In the genomic region with DNA sequence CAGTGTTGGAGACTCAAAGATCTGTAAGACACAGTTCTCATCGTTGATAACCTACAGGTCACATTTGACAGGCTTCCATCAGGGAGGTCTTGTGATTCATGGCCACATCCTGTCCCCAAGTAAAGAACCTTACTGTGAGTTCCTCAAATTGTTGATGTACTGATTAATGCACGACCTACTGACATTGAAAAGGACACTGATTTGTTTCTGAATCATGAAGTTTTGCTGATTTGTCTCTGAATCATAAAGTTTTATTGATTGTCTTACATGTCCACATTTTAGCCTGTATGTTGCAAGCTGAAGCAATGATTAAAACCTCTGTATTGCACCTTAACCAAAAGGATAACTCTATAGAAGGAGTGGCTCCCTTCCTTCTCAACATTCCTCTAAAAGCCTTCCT, we compare ENCODE assay signal across 10 cellular contexts.
DNase-seq lines count a peak whose midpoint lies in the region; ATAC-seq and TF ChIP-seq lines count a peak whose summit lies in the region.
"Had no signal": no experiment of that assay in that cellular context is flagged by ENCODE, and none has a peak within 500 bp of the region (broad histone marks: within the 10 kb centered on the region; RNA-seq: fewer than 3 reads in every experiment).

No MANE protein-coding gene starts in this region.

- H3K36me3 ChIP-seq in DND-41 (ENCODE audit: insufficient read depth, low read length) (no peaks in the 10 kb centered on the region), IMR-90 (ENCODE audit: control insufficient read depth, insufficient read depth, low read length) (no peaks in the 10 kb centered on the region)

- H2BK5ac ChIP-seq in IMR-90 (ENCODE audit: low read depth, low read length, poor library complexity, severe bottlenecking) = no peak overlapping the region

- H4K5ac ChIP-seq in IMR-90 (ENCODE audit: low read depth, low read length) = no peak overlapping the region

- H4K20me1 ChIP-seq in DND-41 (ENCODE audit: insufficient read depth, low read length) (no peaks in the 10 kb centered on the region), IMR-90 (ENCODE audit: insufficient read depth, low read length) (no peaks in the 10 kb centered on the region)

- no peak overlapping the region for H3K4me3 ChIP-seq in DND-41 (ENCODE audit: low read depth in 1 of 2, low read length in 2 of 2)
- no peak overlapping the region for H3K4me3 ChIP-seq in IMR-90 (ENCODE audit: insufficient read depth, low read depth, low read length)

- no peak overlapping the region for H3K9ac ChIP-seq in DND-41 (ENCODE audit: low read depth, low read length)
- no peak overlapping the region for H3K9ac ChIP-seq in IMR-90 (ENCODE audit: low read depth, low read length)

- BruUV-seq in IMR-90 (replicated peaks; lab: Mats Ljungman, UMichigan) = no TSS peak

- no peaks in the 10 kb centered on the region for H3K27me3 Mint-ChIP-seq in activated CD4-positive, alpha-beta memory T cell treated with anti-CD3 and anti-CD28 coated beads for 36 hours
- no peaks in the 10 kb centered on the region for H3K27me3 Mint-ChIP-seq in naive B cell

- no peaks in the 10 kb centered on the region for H3K9me3 Mint-ChIP-seq in activated CD4-positive, alpha-beta memory T cell treated with anti-CD3 and anti-CD28 coated beads for 36 hours
- no peaks in the 10 kb centered on the region for H3K9me3 Mint-ChIP-seq in naive B cell

- CTCF ChIA-PET in IMR-90 (lab: Yijun Ruan, JAX) = interaction anchor here (0.6 kb wide), 1 partner anchor 324 kb away, joined by 4 read pairs; no protein-coding TSS in a partner anchor
- CTCF ChIA-PET in activated CD4-positive, alpha-beta memory T cell treated with anti-CD3 and anti-CD28 coated beads for 36 hours (lab: Charles Lee) = interaction anchor here (1.1 kb wide), 1 partner anchor 22 kb away, joined by 3 read pairs; no protein-coding TSS in a partner anchor

- 0 out of 4 replicates have a peak overlapping the region, but pooled peaks of 1 of the 2 experiments have one; percentile 31 for H4K8ac ChIP-seq in IMR-90 (ENCODE audit: low read depth in 2 of 2, low read length in 2 of 2)

- TF ChIP-seq POLR2A in IMR-90 (IDR thresholded peaks at IDR 0.05; ENCODE audit: low read depth, low read length) = no peak

- intact Hi-C loops in IMR-90 (cut with micrococcal nuclease) = no loop called here
- intact Hi-C loops in activated CD4-positive, alpha-beta memory T cell treated with anti-CD3 and anti-CD28 coated beads for 36 hours (cut with micrococcal nuclease) = loop anchor here (5.0 to 10.0 kb wide), 3 partner anchors 409 to 641 kb away; partner anchors contain the start of gene RUNX1

- peak overlapping the region; percentile 41; the same call in 1 of the 2 replicates for H2BK20ac ChIP-seq in IMR-90 (ENCODE audit: low read depth, low read length)

- H3K27me3 ChIP-seq in DND-41 (ENCODE audit: insufficient read depth, low read length, poor library complexity) = no peaks in the 10 kb centered on the region
- no peaks in the 10 kb centered on the region for H3K27me3 ChIP-seq in IMR-90 (ENCODE audit: control insufficient read depth, insufficient read depth, low read length)

- no peak overlapping the region for H3K4me3 Mint-ChIP-seq in activated CD4-positive, alpha-beta memory T cell treated with anti-CD3 and anti-CD28 coated beads for 36 hours
- peak overlapping the region in 5 of 8 donors; percentile 23 to 80 (median 49) for H3K4me3 Mint-ChIP-seq in naive B cell

- no peak overlapping the region; the same call in 1 of the 2 replicates for H3K56ac ChIP-seq in IMR-90 (ENCODE audit: extremely low read depth, insufficient read depth, low read length)

- DNase-seq in DND-41 (peak; percentile 61), IMR-90 (peak; percentile 54), naive B cell (peak; percentile 61), LoVo (ENCODE audit: low spot score) (no peak), nucleus accumbens (lab: John Stamatoyannopoulos, UW) (no peak), SKM-1 treated with dmso at 0.1 percent for 144 hours (lab: John Stamatoyannopoulos, UW; ENCODE audit: unreplicated experiment) (no peak)
- DNase-seq in activated CD4-positive, alpha-beta memory T cell treated with anti-CD3 and anti-CD28 coated beads for 36 hours = peak; percentile 47
- DNase-seq: NCI-H1092 treated with DMSO at 0.1 percent for 48 hours, NCI-H748 treated with DMSO at 0.1 percent for 48 hours had no signal

- H3K79me2 ChIP-seq in DND-41 (ENCODE audit: insufficient read depth, low read length) = no peaks in the 10 kb centered on the region

- no peaks in the 10 kb centered on the region for H3K36me3 Mint-ChIP-seq in activated CD4-positive, alpha-beta memory T cell treated with anti-CD3 and anti-CD28 coated beads for 36 hours
- no peaks in the 10 kb centered on the region for H3K36me3 Mint-ChIP-seq in naive B cell

- peaks cover 48% of the 10 kb centered on the region for H3K4me1 Mint-ChIP-seq in activated CD4-positive, alpha-beta memory T cell treated with anti-CD3 and anti-CD28 coated beads for 36 hours (ENCODE audit: low read depth)
- peaks cover 41 to 63% (median 47%) of the 10 kb centered on the region in 3 donors for H3K4me1 Mint-ChIP-seq in naive B cell

- H3K14ac ChIP-seq in IMR-90 (replicated peaks; ENCODE audit: low read depth, low read length) = peak overlapping the region; percentile 38

- H2AFZ ChIP-seq in DND-41 (ENCODE audit: low read depth, low read length) (0 out of 2 replicates have a peak overlapping the region, but pooled peaks have one; percentile 1), IMR-90 (replicated peaks; ENCODE audit: low read length, poor library complexity) (no peak overlapping the region)

- H4K91ac ChIP-seq in IMR-90 (ENCODE audit: insufficient read depth, low read depth, low read length) = no peak overlapping the region

- H2AK9ac ChIP-seq in IMR-90 (replicated peaks; ENCODE audit: low read depth, low read length, poor library complexity) = no peak overlapping the region

- peak overlapping the region; percentile 10; the same call in 1 of the 2 replicates for H3K23ac ChIP-seq in IMR-90 (ENCODE audit: low read depth, low read length)

- dilution Hi-C loops in IMR-90 (cut with HindIII; ENCODE audit: low sequenced_read_pairs, unreplicated experiment) = no loop called here

- H3K27ac Mint-ChIP-seq in activated CD4-positive, alpha-beta memory T cell treated with anti-CD3 and anti-CD28 coated beads for 36 hours = no peak overlapping the region
- H3K27ac Mint-ChIP-seq in naive B cell = peak overlapping the region; percentile 92 to 99 (median 98)

- peaks cover 16% of the 10 kb centered on the region for H3K9me1 ChIP-seq in IMR-90 (ENCODE audit: insufficient read depth, low read length)

- peaks cover 92% of the 10 kb centered on the region for H3K4me1 ChIP-seq in DND-41 (ENCODE audit: insufficient read depth, low read length)
- peaks cover 9% of the 10 kb centered on the region for H3K4me1 ChIP-seq in IMR-90 (ENCODE audit: control insufficient read depth, insufficient read depth, low read length)

- H3K4me2 ChIP-seq in DND-41 (ENCODE audit: insufficient read depth, low read length) (no peak overlapping the region), IMR-90 (ENCODE audit: low read depth, low read length) (no peak overlapping the region)

- no peak overlapping the region for H3K18ac ChIP-seq in IMR-90 (ENCODE audit: low read depth, low read length)

- peak overlapping the region; percentile 71; the same call in 1 of the 2 replicates for H2BK120ac ChIP-seq in IMR-90 (ENCODE audit: low read depth, low read length)

- H2BK15ac ChIP-seq in IMR-90 (ENCODE audit: low read depth, low read length) = 0 out of 3 replicates have a peak overlapping the region, but pooled peaks have one; percentile 39

- H3K79me1 ChIP-seq in IMR-90 (ENCODE audit: low read depth in 1 of 2, low read length in 2 of 2) = no peaks in the 10 kb centered on the region

- no peak overlapping the region for H2AK5ac ChIP-seq in IMR-90 (ENCODE audit: low read depth, low read length)

- H3K27ac ChIP-seq in DND-41 (ENCODE audit: low read length) (peak overlapping the region; percentile 84), IMR-90 (ENCODE audit: insufficient read depth, low read length) (no peak overlapping the region)

- ATAC-seq in DND-41 (ENCODE audit: insufficient read depth, low read depth) (peak; percentile 36), IMR-90 (ENCODE audit: low read depth) (no peak), naive B cell (ENCODE audit: low read depth in 2 of 2) (peak; percentile 83 to 85), HG02571 (IDR thresholded peaks at IDR 0.05; ENCODE audit: unreplicated experiment) (no peak)

- peak overlapping the region; percentile 46; the same call in 1 of the 2 replicates for H3K4ac ChIP-seq in IMR-90 (ENCODE audit: low read depth, low read length)

- no peak for TF ChIP-seq CTCF in DND-41 (IDR thresholded peaks at IDR 0.05; ENCODE audit: borderline replicate concordance, extremely low read depth, low read length, poor library complexity, severe bottlenecking)
- TF ChIP-seq CTCF in IMR-90 (conservative IDR thresholded peaks at IDR 0.05; ENCODE audit: low read depth, low read length) = no peak

- POLR2A ChIA-PET in IMR-90 (lab: Charles Lee; ENCODE audit: unreplicated experiment) = no interaction called here
- POLR2A ChIA-PET in activated CD4-positive, alpha-beta memory T cell treated with anti-CD3 and anti-CD28 coated beads for 36 hours (lab: Charles Lee) = no interaction called here

- H3K9me3 ChIP-seq in DND-41 (ENCODE audit: insufficient read depth, low read length, severe bottlenecking) (no peaks in the 10 kb centered on the region), IMR-90 (ENCODE audit: control insufficient read depth, insufficient read depth, low read length) (no peaks in the 10 kb centered on the region)

- no CpG with 5 or more reads among the region's 2 CpGs for WGBS in IMR-90 (ENCODE audit: extremely low coverage in 2 of 2, insufficient read length in 1 of 2), 2 experiments

- TF ChIP-seq RAD21 in IMR-90 (IDR thresholded peaks at IDR 0.05; ENCODE audit: low read length) = no peak

- in situ Hi-C loops in IMR-90 (cut with MboI; ENCODE audit: low sequenced_read_pairs) = no loop called here

TF ChIP-seq in IMR-90, 13 proteins besides CTCF, POLR2A, EP300 and RAD21:
- TF ChIP-seq RFX5 (IDR thresholded peaks at IDR 0.05; ENCODE audit: low read depth, low read length) = no peak
- peak; percentile 69; the same call in 1 of the 2 replicates for TF ChIP-seq CEBPB (IDR thresholded peaks at IDR 0.05; ENCODE audit: low read depth, low read length)
- TF ChIP-seq CHD1 (IDR thresholded peaks at IDR 0.05; ENCODE audit: low read depth, low read length) = no peak
- TF ChIP-seq RCOR1 (IDR thresholded peaks at IDR 0.05; ENCODE audit: insufficient replicate concordance, low read length) = no peak

Comparison
In these comparisons a context has a peak if more than half of its experiments do, and no peak if none do; other contexts are left out.
1. ATAC-seq: peak in DND-41 (single experiment) and naive B cell (2 of 2); none in IMR-90 (single experiment) and HG02571 (single experiment).
2. DNase-seq: peak in DND-41 (single experiment), IMR-90 (single experiment), activated CD4-positive, alpha-beta memory T cell treated with anti-CD3 and anti-CD28 coated beads for 36 hours (single experiment) and naive B cell (single experiment); none in LoVo (single experiment), nucleus accumbens (0 of 56) and SKM-1 treated with dmso at 0.1 percent for 144 hours (single experiment).